ENCODE assay signal across 11 cellular contexts in the genomic region with DNA sequence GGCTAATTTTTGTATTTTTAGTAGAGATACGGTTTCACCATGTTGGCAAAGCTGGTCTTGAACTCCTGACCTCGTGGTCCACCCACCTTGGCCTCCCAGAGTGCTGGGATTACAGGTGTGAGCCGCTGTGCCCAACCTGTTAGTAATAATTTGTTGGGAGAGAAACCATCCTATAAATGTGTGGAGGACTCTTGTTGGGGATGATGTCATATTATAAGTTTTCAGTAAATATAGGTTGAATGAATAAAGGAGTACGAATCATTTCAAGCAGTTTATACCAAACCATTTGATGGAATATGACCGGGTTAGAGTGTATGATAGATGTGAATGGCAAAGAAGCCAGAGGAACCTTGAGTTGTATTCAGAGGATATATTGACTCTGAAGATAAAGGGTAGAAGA.
"Had no signal": no experiment of that assay in that cellular context is flagged by ENCODE, and none has a peak within 500 bp of the region (broad histone marks: within the 10 kb centered on the region; RNA-seq: fewer than 3 reads in every experiment).

No MANE protein-coding gene starts in this region.

- ATAC-seq: GM23338, HCT116 had no signal

- H3K4me2 ChIP-seq: GM23338 had no signal

- DNase-seq: GM23248, GOT3, H7, H9, HCEC 1CT, HFFc6 had no signal

- FAIRE-seq: H1, H54 had no signal

- H3K4me3 ChIP-seq: GM23248, GM23338, HAP-1 had no signal

- H3K4me1 ChIP-seq: HAP-1 had no signal

- H3K9me3 ChIP-seq: HAP-1 had no signal

- H3K27ac ChIP-seq: GM23248 had no signal

- H2AFZ ChIP-seq: GM23248, GM23338 had no signal

- H3K36me3 ChIP-seq: HAP-1 had no signal

- H3K9ac ChIP-seq: GM23248 had no signal
